Comparison of ENCODE assay signal across 9 cellular contexts in genomic region chr2:105156166-105156565, GRCh38.
"Had no signal": no experiment of that assay in that cellular context is flagged by ENCODE, and none has a peak within 500 bp of the region (broad histone marks: within the 10 kb centered on the region; RNA-seq: fewer than 3 reads in every experiment).

No MANE protein-coding gene starts in this region.

- H3K27ac ChIP-seq: GM23248, HL-60 had no signal

- ATAC-seq: HCT116, HepG2, K562 had no signal

- DNase-seq: GM23248, GOT3, H7, HFFc6 had no signal

- FAIRE-seq: HepG2, K562 had no signal

- H2AFZ ChIP-seq: GM23248 had no signal

- H3K9ac ChIP-seq: GM23248 had no signal

- H3K36me3 ChIP-seq: HAP-1 had no signal

- H3K4me3 ChIP-seq: GM23248, HAP-1, K562 had no signal

- H3K4me1 ChIP-seq: HAP-1 had no signal

- H3K9me3 ChIP-seq: HAP-1 had no signal
